ENCODE assay signal across 22 cellular contexts in the genomic region with DNA sequence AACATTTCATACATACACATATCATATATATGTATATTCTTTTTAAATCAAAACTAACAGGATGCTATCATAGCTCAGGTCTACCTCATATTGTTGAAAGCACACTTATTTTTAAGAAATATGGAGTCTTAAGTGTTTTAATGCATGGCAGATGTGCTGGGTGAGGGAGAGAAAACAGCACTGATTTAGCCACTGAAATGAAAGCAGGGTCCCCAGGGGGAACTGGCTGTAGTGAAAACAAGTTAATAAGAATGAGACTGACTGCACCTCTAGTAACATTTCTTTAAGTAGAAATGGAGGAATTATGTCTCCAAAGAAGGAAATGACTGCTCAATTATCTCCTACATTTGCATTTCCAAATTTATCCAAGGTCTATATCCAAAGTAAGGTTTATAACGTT.
"Had no signal": no experiment of that assay in that cellular context is flagged by ENCODE, and none has a peak within 500 bp of the region (broad histone marks: within the 10 kb centered on the region; RNA-seq: fewer than 3 reads in every experiment).

No MANE protein-coding gene starts in this region.

- H3K4me1 ChIP-seq: gastrocnemius medialis, heart left ventricle, psoas muscle, sigmoid colon, stomach, thyroid gland, vagina had no signal

- H3K27me3 ChIP-seq: gastrocnemius medialis, heart left ventricle, hepatocyte, ovary, sigmoid colon, stomach, thyroid gland, vagina had no signal

- H2AFZ ChIP-seq: hepatocyte had no signal

- DNase-seq: dorsolateral prefrontal cortex; effector CD4-positive, alpha-beta T cell; gastrocnemius medialis; heart left ventricle; kidney; natural killer cell; occipital lobe; ovary; posterior cingulate gyrus; psoas muscle; right cardiac atrium; sigmoid colon; stimulated activated CD4-positive, alpha-beta T cell treated with anti-CD3 and anti-CD28 coated beads, Interleukin-2, amount 100 ng/mL, for 24 hours; stimulated activated CD4-positive, alpha-beta T cell treated with anti-CD3 and anti-CD28 coated beads, Interleukin-4, amount 100 ng/mL, for 24 hours; stimulated activated naive CD4-positive, alpha-beta T cell treated with Interleukin-2 at 50 U/mL for 16 hours; stomach; thyroid gland; trophoblast cell had no signal

- ATAC-seq: gastrocnemius medialis; heart left ventricle; left lobe of liver; natural killer cell; psoas muscle; right cardiac atrium; stimulated activated effector memory CD8-positive, alpha-beta T cell treated with anti-CD3 and anti-CD28 coated beads, Interleukin-12 subunit alpha, Interleukin-12 subunit beta, amount 100 ng/mL, for 72 hours had no signal

- H3K9me3 ChIP-seq: gastrocnemius medialis, ovary, psoas muscle, sigmoid colon, thyroid gland, vagina had no signal

- H3K4me2 ChIP-seq: hepatocyte had no signal

- H3K79me2 ChIP-seq: hepatocyte had no signal

- H3K4me3 ChIP-seq: dorsolateral prefrontal cortex, gastrocnemius medialis, heart left ventricle, hepatocyte, ovary, psoas muscle, sigmoid colon, stomach, thyroid gland, vagina had no signal

- H3K36me3 ChIP-seq: gastrocnemius medialis, heart left ventricle, ovary, sigmoid colon, stomach, thyroid gland, vagina had no signal

- H3K27ac ChIP-seq: dorsolateral prefrontal cortex, gastrocnemius medialis, heart left ventricle, hepatocyte, ovary, psoas muscle, sigmoid colon, stomach, thyroid gland, vagina had no signal
